1 cellular context compared by ENCODE assay signal in genomic region chr1:68377098-68377497, GRCh38.
TF ChIP-seq lines count a peak whose summit lies in the region.

No MANE protein-coding gene starts in this region.

TF ChIP-seq in SK-N-SH, 30 proteins besides CTCF, POLR2A, EP300 and RAD21 (continued from another document):
- TF ChIP-seq, protein P1, sequence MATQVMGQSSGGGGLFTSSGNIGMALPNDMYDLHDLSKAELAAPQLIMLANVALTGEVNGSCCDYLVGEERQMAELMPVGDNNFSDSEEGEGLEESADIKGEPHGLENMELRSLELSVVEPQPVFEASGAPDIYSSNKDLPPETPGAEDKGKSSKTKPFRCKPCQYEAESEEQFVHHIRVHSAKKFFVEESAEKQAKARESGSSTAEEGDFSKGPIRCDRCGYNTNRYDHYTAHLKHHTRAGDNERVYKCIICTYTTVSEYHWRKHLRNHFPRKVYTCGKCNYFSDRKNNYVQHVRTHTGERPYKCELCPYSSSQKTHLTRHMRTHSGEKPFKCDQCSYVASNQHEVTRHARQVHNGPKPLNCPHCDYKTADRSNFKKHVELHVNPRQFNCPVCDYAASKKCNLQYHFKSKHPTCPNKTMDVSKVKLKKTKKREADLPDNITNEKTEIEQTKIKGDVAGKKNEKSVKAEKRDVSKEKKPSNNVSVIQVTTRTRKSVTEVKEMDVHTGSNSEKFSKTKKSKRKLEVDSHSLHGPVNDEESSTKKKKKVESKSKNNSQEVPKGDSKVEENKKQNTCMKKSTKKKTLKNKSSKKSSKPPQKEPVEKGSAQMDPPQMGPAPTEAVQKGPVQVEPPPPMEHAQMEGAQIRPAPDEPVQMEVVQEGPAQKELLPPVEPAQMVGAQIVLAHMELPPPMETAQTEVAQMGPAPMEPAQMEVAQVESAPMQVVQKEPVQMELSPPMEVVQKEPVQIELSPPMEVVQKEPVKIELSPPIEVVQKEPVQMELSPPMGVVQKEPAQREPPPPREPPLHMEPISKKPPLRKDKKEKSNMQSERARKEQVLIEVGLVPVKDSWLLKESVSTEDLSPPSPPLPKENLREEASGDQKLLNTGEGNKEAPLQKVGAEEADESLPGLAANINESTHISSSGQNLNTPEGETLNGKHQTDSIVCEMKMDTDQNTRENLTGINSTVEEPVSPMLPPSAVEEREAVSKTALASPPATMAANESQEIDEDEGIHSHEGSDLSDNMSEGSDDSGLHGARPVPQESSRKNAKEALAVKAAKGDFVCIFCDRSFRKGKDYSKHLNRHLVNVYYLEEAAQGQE (IDR thresholded peaks at IDR 0.05; ENCODE audit: low read depth, low read length): no peak
- TF ChIP-seq MXI1 (IDR thresholded peaks at IDR 0.05; ENCODE audit: low read depth, low read length): no peak
- TF ChIP-seq USF2 (IDR thresholded peaks at IDR 0.05; ENCODE audit: borderline replicate concordance, low read depth, low read length): no peak
- no peak for TF ChIP-seq EZH2phosphoT487 (IDR thresholded peaks at IDR 0.05; ENCODE audit: borderline replicate concordance, low read depth)
TF ChIP-seq in SK-N-SH: peak in this region for 0.
